Comparison of ENCODE assay signal across 12 cellular contexts in genomic region chr18:58208207-58208944, GRCh38.
DNase-seq lines count a peak whose midpoint lies in the region; ATAC-seq and TF ChIP-seq lines count a peak whose summit lies in the region.
"Had no signal": no experiment of that assay in that cellular context is flagged by ENCODE, and none has a peak within 500 bp of the region (broad histone marks: within the 10 kb centered on the region; RNA-seq: fewer than 3 reads in every experiment).

No MANE protein-coding gene starts in this region.

- H3K4me3 ChIP-seq in parathyroid adenoma (ENCODE audit: low read depth, low read length) (no peak overlapping the region), vagina (no peak overlapping the region)

- no peak overlapping the region for H2AFZ ChIP-seq in parathyroid adenoma

- H3K4me1 ChIP-seq in parathyroid adenoma, result peaks cover 6% of the 10 kb centered on the region
- H3K4me1 ChIP-seq in vagina, result peaks cover 7% of the 10 kb centered on the region

- H3K27ac ChIP-seq in C4-2B, result peak overlapping the region; percentile 50
- peak overlapping the region; percentile 11 for H3K27ac ChIP-seq in parathyroid adenoma
- H3K27ac ChIP-seq in vagina, result no peak overlapping the region

- no peak overlapping the region for H3K9ac ChIP-seq in parathyroid adenoma

- no peak for TF ChIP-seq CTCF in C4-2B (conservative IDR thresholded peaks at IDR 0.05)
- no peak for TF ChIP-seq CTCF in parathyroid adenoma (IDR thresholded peaks at IDR 0.05)
- TF ChIP-seq CTCF in vagina (IDR thresholded peaks at IDR 0.05), result no peak

- DNase-seq in NAMALWA (ENCODE audit: low spot score) (peak; percentile 45), fibroblast of peridontal ligament (ENCODE audit: extremely low read depth) (peak; percentile 22), vagina (ENCODE audit: extremely low spot score in 2 of 2) (no peak), NCI-H2227 (lab: John Stamatoyannopoulos, UW; ENCODE audit: unreplicated experiment) (no peak)
- DNase-seq in activated naive CD4-positive, alpha-beta T cell treated with anti-CD3 and anti-CD28 coated beads, Interleukin-2, amount 50 U/mL, for 16 hours, result no peak
- DNase-seq: activated CD8-positive, alpha-beta memory T cell treated with anti-CD3 and anti-CD28 coated beads, Interleukin-2, amount 50 U/mL, for 4 hours; Calu3; midbrain; T-helper 9 cell had no signal

- intact Hi-C loops in vagina (cut with DNase I), result no loop called here

- no peaks in the 10 kb centered on the region for H3K9me3 ChIP-seq in parathyroid adenoma (ENCODE audit: control insufficient read depth, low read length)
- no peaks in the 10 kb centered on the region for H3K9me3 ChIP-seq in vagina

- ATAC-seq in GM21529 (IDR thresholded peaks at IDR 0.05; ENCODE audit: unreplicated experiment), result no peak

- no peak overlapping the region for H3K4me2 ChIP-seq in parathyroid adenoma (ENCODE audit: low read length)

- peaks cover 4% of the 10 kb centered on the region for H3K79me2 ChIP-seq in parathyroid adenoma

- TF ChIP-seq POLR2A in vagina (IDR thresholded peaks at IDR 0.05), result no peak

- no peaks in the 10 kb centered on the region for H3K27me3 ChIP-seq in parathyroid adenoma (ENCODE audit: control insufficient read depth, insufficient read depth, low read length)
- no peaks in the 10 kb centered on the region for H3K27me3 ChIP-seq in vagina

- H3K36me3 ChIP-seq in parathyroid adenoma (ENCODE audit: control insufficient read depth, insufficient read depth, low read length) (no peaks in the 10 kb centered on the region), vagina (no peaks in the 10 kb centered on the region)

Comparison
In these comparisons a context has a peak if more than half of its experiments do, and no peak if none do; other contexts are left out.
1. DNase-seq: peak in NAMALWA (single experiment) and fibroblast of peridontal ligament (single experiment); none in vagina (0 of 2), activated naive CD4-positive, alpha-beta T cell treated with anti-CD3 and anti-CD28 coated beads, Interleukin-2, amount 50 U/mL, for 16 hours (single experiment) and NCI-H2227 (single experiment).